In genomic region chr11:66310803-66311440, GRCh38 we compare ENCODE assay signal across 8 cellular contexts. TPM values are rescaled to one million over a fixed set of nuclear protein-coding genes. Genes with fewer than 3 reads are reported as not detected.
"Had no signal": no experiment of that assay in that cellular context is flagged by ENCODE, and none has a peak within 500 bp of the region (broad histone marks: within the 10 kb centered on the region; RNA-seq: fewer than 3 reads in every experiment).

No MANE protein-coding gene starts in this region.

RNA-seq across cellular contexts. Expression of gene CD248, which starts 5.9 kb away (rescaled TPM):
- total RNA-seq: endothelial cell of umbilical vein, myocyte had no signal

RNA-seq across cellular contexts. Expression of gene TMEM151A, which starts 19.2 kb away (rescaled TPM):
- total RNA-seq: activated B cell treated with CpG ODN at 0.5 μM for 24 hours; activated CD8-positive, alpha-beta T cell treated with anti-CD3 and anti-CD28 coated beads for 36 hours; activated naive CD8-positive, alpha-beta T cell treated with anti-CD3 and anti-CD28 coated beads for 36 hours; endothelial cell of umbilical vein; psoas muscle had no signal

RNA-seq across cellular contexts. Expression of gene CNIH2, which starts 32.9 kb away (rescaled TPM):
- total RNA-seq: psoas muscle, stomach, thyroid gland had no signal
